15 cellular contexts compared by ENCODE assay signal in the genomic region with DNA sequence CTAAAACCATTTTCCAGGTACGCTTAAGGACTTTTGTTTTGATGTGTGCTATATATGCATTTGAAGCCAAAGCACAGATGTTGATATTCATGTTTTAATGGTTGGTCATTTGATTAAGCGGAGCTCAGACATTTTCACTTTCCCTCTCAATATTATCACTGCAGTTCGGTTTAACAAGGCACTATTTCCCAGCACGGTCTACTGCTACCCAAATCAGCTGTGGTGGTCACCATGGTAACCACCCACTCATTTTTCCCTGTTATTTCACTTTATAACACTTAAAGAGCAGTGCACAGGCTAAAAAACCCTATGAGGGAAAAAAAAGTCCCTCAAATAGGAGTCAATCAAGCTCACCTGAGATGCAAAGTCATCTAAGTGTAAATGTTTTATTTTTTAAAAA.
DNase-seq lines count a peak whose midpoint lies in the region; ATAC-seq, FAIRE-seq and TF ChIP-seq lines count a peak whose summit lies in the region.
"Had no signal": no experiment of that assay in that cellular context is flagged by ENCODE, and none has a peak within 500 bp of the region (broad histone marks: within the 10 kb centered on the region; RNA-seq: fewer than 3 reads in every experiment).

No MANE protein-coding gene starts in this region.

- H4K20me1 ChIP-seq in keratinocyte (ENCODE audit: control insufficient read depth, extremely low read depth, insufficient read depth, low read length): no peaks in the 10 kb centered on the region

- H3K4me3 ChIP-seq in ACC112 (ENCODE audit: low read depth, low read length) (peak overlapping the region; percentile 79; the same call in 1 of the 2 replicates), keratinocyte (ENCODE audit: control insufficient read depth in 2 of 3, extremely low read depth in 1 of 3, insufficient read depth in 2 of 3, low read depth in 1 of 3, low read length in 3 of 3) (no peak overlapping the region)

- dilution Hi-C loops in keratinocyte (cut with MboI; ENCODE audit: extremely low pct_ligation_motif_present, low sequenced_read_pairs): no loop called here

- peak overlapping the region; percentile 88 for H3K4me2 ChIP-seq in keratinocyte (ENCODE audit: control insufficient read depth, extremely low read depth, insufficient read depth, low read depth, low read length)

- TF ChIP-seq POLR2A in H54 (IDR thresholded peaks at IDR 0.05; ENCODE audit: low read depth, low read length): no peak

- H2AFZ ChIP-seq in ACC112 (ENCODE audit: low read length, unreplicated experiment): no peak overlapping the region
- no peak overlapping the region for H2AFZ ChIP-seq in keratinocyte (ENCODE audit: control insufficient read depth, low read length)

- DNase-seq in NCI-H526 treated with DMSO at 0.1 percent for 48 hours (lab: John Stamatoyannopoulos, UW) (peak; percentile 83), keratinocyte (ENCODE audit: low read depth, low spot score) (no peak), HuH-7 (ENCODE audit: low spot score) (no peak), H54 (ENCODE audit: insufficient read length, low spot score) (no peak)
- DNase-seq in activated effector memory CD4-positive, alpha-beta T cell treated with anti-CD3 and anti-CD28 coated beads, Interleukin-2, amount 50 U/mL, for 16 hours: no peak
- DNase-seq: activated CD4-positive, alpha-beta T cell treated with anti-CD3 and anti-CD28 coated beads for 36 hours; left colon; NCI-H1105 treated with DMSO at 0.1 percent for 48 hours; stimulated activated CD4-positive, alpha-beta T cell treated with anti-CD3 and anti-CD28 coated beads, Interleukin-4, amount 100 ng/mL, for 1 hour; stomach had no signal

- no peak for FAIRE-seq in keratinocyte (lab: Jason Lieb, UNC)
- no peak for FAIRE-seq in H54 (lab: Jason Lieb, UNC)

- ATAC-seq in GM21367 (IDR thresholded peaks at IDR 0.05; ENCODE audit: unreplicated experiment): peak; percentile 54
- ATAC-seq in GM18861 (IDR thresholded peaks at IDR 0.05; ENCODE audit: unreplicated experiment): no peak
- ATAC-seq: activated CD4-positive, alpha-beta T cell treated with anti-CD3 and anti-CD28 coated beads for 36 hours; HCT116; left colon; SK-N-SH treated with all-trans-retinoic acid at 6 μM for 48 hours had no signal

- H3K36me3 ChIP-seq in ACC112 (ENCODE audit: insufficient read depth, low read length): no peaks in the 10 kb centered on the region
- H3K36me3 ChIP-seq in keratinocyte (ENCODE audit: control insufficient read depth in 2 of 2, extremely low read depth in 1 of 2, insufficient read depth in 2 of 2, low read length in 2 of 2): no peaks in the 10 kb centered on the region
- H3K36me3 ChIP-seq: stomach had no signal

- H3K27me3 ChIP-seq in ACC112 (ENCODE audit: insufficient read depth, low read length) (peaks cover 40% of the 10 kb centered on the region), keratinocyte (ENCODE audit: control insufficient read depth, extremely low read depth, insufficient read depth, low read length) (no peaks in the 10 kb centered on the region)
- H3K27me3 ChIP-seq: stomach had no signal

- no peaks in the 10 kb centered on the region for H3K9me1 ChIP-seq in keratinocyte (ENCODE audit: control insufficient read depth, extremely low read depth, insufficient read depth, low read length)

- H3K27ac ChIP-seq in ACC112 (ENCODE audit: low read depth, low read length): no peak overlapping the region
- H3K27ac ChIP-seq in keratinocyte (ENCODE audit: control insufficient read depth, insufficient read depth, low read length): no peak overlapping the region

- no peaks in the 10 kb centered on the region for H3K9me3 ChIP-seq in keratinocyte (ENCODE audit: control insufficient read depth, low read depth, low read length)
- H3K9me3 ChIP-seq: stomach had no signal

- H3K79me2 ChIP-seq in ACC112 (ENCODE audit: control insufficient read depth, insufficient read depth, low read length, unreplicated experiment) (no peaks in the 10 kb centered on the region), keratinocyte (ENCODE audit: control insufficient read depth, insufficient read depth, low read length) (no peaks in the 10 kb centered on the region)

- H3K9ac ChIP-seq in keratinocyte (ENCODE audit: control insufficient read depth, extremely low read depth, insufficient read depth, low read length): no peak overlapping the region

- H3K4me1 ChIP-seq in ACC112 (ENCODE audit: control insufficient read depth, insufficient read depth, low read length, unreplicated experiment): peaks cover 8% of the 10 kb centered on the region
- H3K4me1 ChIP-seq in keratinocyte (ENCODE audit: control insufficient read depth, extremely low read depth, insufficient read depth, low read length): peaks cover 10% of the 10 kb centered on the region

- no peak for TF ChIP-seq CTCF in keratinocyte (optimal IDR thresholded peaks at IDR 0.05 in 1 of 3, IDR thresholded peaks at IDR 0.05 in 1 of 3, conservative IDR thresholded peaks at IDR 0.05 in 1 of 3; ENCODE audit: extremely low read depth in 1 of 3, insufficient read depth in 2 of 3, low read length in 3 of 3)
